Comparison of ENCODE assay signal across 12 cellular contexts in genomic region chr11:58058276-58059010, GRCh38. TPM values are rescaled to one million over a fixed set of nuclear protein-coding genes. Genes with fewer than 3 reads are reported as not detected.
A peak's percentile ranks its signal among the peaks of the same experiment; 100 is the strongest.
DNase-seq lines count a peak whose midpoint lies in the region; TF ChIP-seq lines count a peak whose summit lies in the region.
"Had no signal": no experiment of that assay in that cellular context is flagged by ENCODE, and none has a peak within 500 bp of the region (broad histone marks: within the 10 kb centered on the region; RNA-seq: fewer than 3 reads in every experiment).

No MANE protein-coding gene starts in this region.

- DNase-seq in DMS79 treated with DMSO at 0.1 percent for 48 hours (lab: John Stamatoyannopoulos, UW): peak; percentile 69
- peak; percentile 61 for DNase-seq in NCI-H2196 (lab: John Stamatoyannopoulos, UW; ENCODE audit: unreplicated experiment)
- DNase-seq in endothelial cell (ENCODE audit: low spot score): no peak
- no peak for DNase-seq in activated naive CD4-positive, alpha-beta T cell treated with anti-CD3 and anti-CD28 coated beads, Interleukin-2, amount 50 U/mL, for 16 hours
- no peak for DNase-seq in NCI-H2107 (lab: John Stamatoyannopoulos, UW)
- no peak for DNase-seq in activated gamma-delta T cell (lab: John Stamatoyannopoulos, UW)
- no peak for DNase-seq in activated naive CD4-positive, alpha-beta T cell treated with anti-CD3 and anti-CD28 coated beads, Interleukin-2, amount 10 ng/mL, durations not matched to agents 7 days and 5 days
- DNase-seq: activated naive CD8-positive, alpha-beta T cell treated with anti-CD3 and anti-CD28 coated beads, Interleukin-2, amount 50 U/mL, for 24 hours; foreskin melanocyte; MM.1S had no signal

- H3K9me3 Mint-ChIP-seq in endothelial cell (ENCODE audit: unreplicated experiment): no peaks in the 10 kb centered on the region
- no peaks in the 10 kb centered on the region for H3K9me3 Mint-ChIP-seq in activated naive CD4-positive, alpha-beta T cell treated with anti-CD3 and anti-CD28 coated beads, Interleukin-2, amount 10 ng/mL, durations not matched to agents 7 days and 5 days
- H3K9me3 Mint-ChIP-seq: activated naive CD8-positive, alpha-beta T cell treated with anti-CD3 and anti-CD28 coated beads, Interleukin-2, amount 50 U/mL, for 24 hours had no signal

- peak overlapping the region; percentile 48 for H3K27ac Mint-ChIP-seq in endothelial cell (ENCODE audit: unreplicated experiment)
- H3K27ac Mint-ChIP-seq in activated naive CD4-positive, alpha-beta T cell treated with anti-CD3 and anti-CD28 coated beads, Interleukin-2, amount 10 ng/mL, durations not matched to agents 7 days and 5 days: no peak overlapping the region
- H3K27ac Mint-ChIP-seq: activated naive CD8-positive, alpha-beta T cell treated with anti-CD3 and anti-CD28 coated beads, Interleukin-2, amount 50 U/mL, for 24 hours; CD14-positive monocyte had no signal

- no peaks in the 10 kb centered on the region for H3K27me3 ChIP-seq in neuron (ENCODE audit: insufficient read depth, low read length)

- no peak overlapping the region for H3K4me3 Mint-ChIP-seq in endothelial cell (ENCODE audit: unreplicated experiment)
- no peak overlapping the region for H3K4me3 Mint-ChIP-seq in activated naive CD4-positive, alpha-beta T cell treated with anti-CD3 and anti-CD28 coated beads, Interleukin-2, amount 10 ng/mL, durations not matched to agents 7 days and 5 days
- H3K4me3 Mint-ChIP-seq: activated naive CD8-positive, alpha-beta T cell treated with anti-CD3 and anti-CD28 coated beads, Interleukin-2, amount 50 U/mL, for 24 hours; CD14-positive monocyte had no signal

- no peaks in the 10 kb centered on the region for H3K9me3 ChIP-seq in neuron (ENCODE audit: low read length)

- no peak overlapping the region for H3K4me3 ChIP-seq in neuron (ENCODE audit: low read length)

- H3K27me3 Mint-ChIP-seq in endothelial cell (ENCODE audit: unreplicated experiment): no peaks in the 10 kb centered on the region
- H3K27me3 Mint-ChIP-seq in activated naive CD4-positive, alpha-beta T cell treated with anti-CD3 and anti-CD28 coated beads, Interleukin-2, amount 10 ng/mL, durations not matched to agents 7 days and 5 days: no peaks in the 10 kb centered on the region
- H3K27me3 Mint-ChIP-seq: activated naive CD8-positive, alpha-beta T cell treated with anti-CD3 and anti-CD28 coated beads, Interleukin-2, amount 50 U/mL, for 24 hours had no signal

- no peaks in the 10 kb centered on the region for H3K36me3 ChIP-seq in neuron (ENCODE audit: insufficient read depth, low read length)

- TF ChIP-seq CTCF in endothelial cell (IDR thresholded peaks at IDR 0.05; ENCODE audit: unreplicated experiment): no peak

- H3K4me1 ChIP-seq in neuron (ENCODE audit: insufficient read depth, low read length): peaks cover 13% of the 10 kb centered on the region

- no peaks in the 10 kb centered on the region for H3K36me3 Mint-ChIP-seq in endothelial cell (ENCODE audit: low read depth, unreplicated experiment)
- H3K36me3 Mint-ChIP-seq in activated naive CD4-positive, alpha-beta T cell treated with anti-CD3 and anti-CD28 coated beads, Interleukin-2, amount 10 ng/mL, durations not matched to agents 7 days and 5 days: no peaks in the 10 kb centered on the region
- H3K36me3 Mint-ChIP-seq: CD14-positive monocyte had no signal

- H2AFZ ChIP-seq in neuron (ENCODE audit: low read depth, low read length): peak overlapping the region; percentile 26

- CTCF ChIA-PET in activated naive CD4-positive, alpha-beta T cell treated with anti-CD3 and anti-CD28 coated beads, Interleukin-2, amount 10 ng/mL, durations not matched to agents 7 days and 5 days (lab: Charles Lee): no interaction called here

- peaks cover 11% of the 10 kb centered on the region for H3K4me1 Mint-ChIP-seq in endothelial cell (ENCODE audit: unreplicated experiment)
- no peaks in the 10 kb centered on the region for H3K4me1 Mint-ChIP-seq in activated naive CD4-positive, alpha-beta T cell treated with anti-CD3 and anti-CD28 coated beads, Interleukin-2, amount 10 ng/mL, durations not matched to agents 7 days and 5 days
- H3K4me1 Mint-ChIP-seq: activated naive CD8-positive, alpha-beta T cell treated with anti-CD3 and anti-CD28 coated beads, Interleukin-2, amount 50 U/mL, for 24 hours; CD14-positive monocyte had no signal

RNA-seq across cellular contexts. Expression of gene OR6Q1, which starts 27.7 kb away (rescaled TPM):
- total RNA-seq in endothelial cell (ENCODE audit: unreplicated experiment): not detected

RNA-seq across cellular contexts. Expression of gene OR9Q1, which starts 34.8 kb away (rescaled TPM):
- total RNA-seq in endothelial cell (ENCODE audit: unreplicated experiment): not detected

Comparison
In these comparisons a context has a peak if more than half of its experiments do, and no peak if none do; other contexts are left out.
1. DNase-seq: peak in DMS79 treated with DMSO at 0.1 percent for 48 hours (single experiment) and NCI-H2196 (single experiment); none in endothelial cell (single experiment), activated naive CD4-positive, alpha-beta T cell treated with anti-CD3 and anti-CD28 coated beads, Interleukin-2, amount 50 U/mL, for 16 hours (single experiment), NCI-H2107 (single experiment), activated gamma-delta T cell (single experiment) and activated naive CD4-positive, alpha-beta T cell treated with anti-CD3 and anti-CD28 coated beads, Interleukin-2, amount 10 ng/mL, durations not matched to agents 7 days and 5 days (single experiment).